In the genomic region with DNA sequence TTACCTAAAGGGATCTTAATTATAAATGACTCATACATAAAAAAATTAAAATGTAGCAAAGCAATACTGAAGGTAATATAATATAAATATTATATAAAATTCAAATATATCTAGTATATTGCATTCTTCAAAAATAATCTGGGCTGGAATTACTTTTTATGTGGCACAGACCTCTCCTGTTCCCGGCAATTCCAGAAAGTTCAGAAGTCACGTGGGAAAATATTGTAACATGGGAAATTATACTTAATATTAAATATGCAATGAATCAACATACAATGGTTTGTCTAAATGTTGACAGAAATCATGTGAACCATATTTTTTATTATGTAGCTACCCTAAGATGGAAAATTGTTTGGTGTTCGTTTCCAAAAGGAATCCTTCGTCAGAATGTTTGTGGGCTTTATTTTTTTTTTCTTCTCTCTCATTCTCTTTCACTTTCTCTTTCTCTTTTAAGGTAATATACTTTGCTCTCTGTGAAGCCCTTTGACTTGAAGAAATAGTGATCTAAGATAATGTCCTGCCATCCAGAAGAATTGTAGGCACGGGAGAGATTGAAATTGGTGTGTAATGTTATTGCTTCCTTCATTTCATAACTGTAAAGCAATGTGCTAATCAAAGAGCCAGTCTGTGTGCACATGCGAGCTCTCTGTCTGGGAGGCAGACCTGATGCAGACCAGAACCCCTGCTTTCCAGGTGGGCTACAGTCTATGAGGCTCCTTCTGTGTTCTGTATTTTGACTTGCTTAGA, we compare ENCODE assay signal across 8 cellular contexts.
A peak's percentile ranks its signal among the peaks of the same experiment; 100 is the strongest.
DNase-seq lines count a peak whose midpoint lies in the region; ATAC-seq lines count a peak whose summit lies in the region.

No MANE protein-coding gene starts in this region.

- H3K9ac ChIP-seq in BLaER1: no peak overlapping the region
- peak overlapping the region; percentile 44 for H3K9ac ChIP-seq in adipocyte (ENCODE audit: low read length)

- peak overlapping the region; percentile 22; the same call in 1 of the 2 replicates for H3K4me3 ChIP-seq in BLaER1
- peak overlapping the region; percentile 78 for H3K4me3 ChIP-seq in adipocyte (ENCODE audit: low read length)
- H3K4me3 ChIP-seq in muscle layer of duodenum (ENCODE audit: low read depth in 1 of 2, low read length in 2 of 2): peak overlapping the region; percentile 68 to 74

- H3K9me3 ChIP-seq in BLaER1: no peaks in the 10 kb centered on the region
- no peaks in the 10 kb centered on the region for H3K9me3 ChIP-seq in adipocyte (ENCODE audit: control insufficient read depth, low read length)
- no peaks in the 10 kb centered on the region for H3K9me3 ChIP-seq in muscle layer of duodenum (ENCODE audit: control insufficient read depth in 1 of 2, low read length in 2 of 2)

- H4K20me1 ChIP-seq in BLaER1: no peaks in the 10 kb centered on the region

- H3K36me3 ChIP-seq in BLaER1 (no peaks in the 10 kb centered on the region), adipocyte (ENCODE audit: control insufficient read depth, insufficient read depth, low read length, severe bottlenecking) (no peaks in the 10 kb centered on the region), muscle layer of duodenum (ENCODE audit: control insufficient read depth in 1 of 2, insufficient read depth in 2 of 2, low read length in 2 of 2) (no peaks in the 10 kb centered on the region)

- no peaks in the 10 kb centered on the region; the same call in 1 of the 2 replicates for H3K27me3 ChIP-seq in BLaER1
- no peaks in the 10 kb centered on the region for H3K27me3 ChIP-seq in adipocyte (replicated peaks; ENCODE audit: control insufficient read depth, insufficient read depth, low read length)
- H3K27me3 ChIP-seq in muscle layer of duodenum (ENCODE audit: low read depth, low read length): no peaks in the 10 kb centered on the region

- H3K27ac ChIP-seq in BLaER1 (no peak overlapping the region), muscle layer of duodenum (ENCODE audit: low read length) (peak overlapping the region; percentile 25), substantia nigra (ENCODE audit: low read depth, low read length, poor library complexity, severe bottlenecking) (no peak overlapping the region)

- DNase-seq in adipocyte (ENCODE audit: low read depth) (no peak), substantia nigra (lab: John Stamatoyannopoulos, UW) (no peak), 8988T (no peak), T-helper 9 cell (no peak)

- peaks cover 7% of the 10 kb centered on the region; the same call in 1 of the 2 replicates for H3K4me1 ChIP-seq in BLaER1
- peaks cover 4% of the 10 kb centered on the region for H3K4me1 ChIP-seq in adipocyte (ENCODE audit: control insufficient read depth, insufficient read depth, low read length)
- peaks cover 0 to 4% of the 10 kb centered on the region in 2 donors for H3K4me1 ChIP-seq in muscle layer of duodenum (ENCODE audit: control insufficient read depth in 1 of 2, insufficient read depth in 2 of 2, low read length in 2 of 2)

- ATAC-seq in HG02798 (IDR thresholded peaks at IDR 0.05; ENCODE audit: poor library complexity, unreplicated experiment) (peak; percentile 59), HG03457 (IDR thresholded peaks at IDR 0.05; ENCODE audit: unreplicated experiment) (no peak)

- peak overlapping the region; percentile 71 for H3K4me2 ChIP-seq in BLaER1

Comparison
In these comparisons a context has a peak if more than half of its experiments do, and no peak if none do; other contexts are left out.
1. H3K4me3 ChIP-seq: peak in every context shown above with its lines; median percentile 78 in adipocyte; 71 in muscle layer of duodenum; 22 in BLaER1.